ENCODE assay signal across 8 cellular contexts in genomic region chr6:70108230-70108629, GRCh38.
DNase-seq lines count a peak whose midpoint lies in the region; ATAC-seq and TF ChIP-seq lines count a peak whose summit lies in the region.

No MANE protein-coding gene starts in this region.

- H3K4me3 Mint-ChIP-seq in activated CD8-positive, alpha-beta T cell treated with anti-CD3 and anti-CD28 coated beads for 36 hours: no peak overlapping the region
- no peak overlapping the region for H3K4me3 Mint-ChIP-seq in activated CD8-positive, alpha-beta T cell treated with anti-CD3 and anti-CD28 coated beads, Interleukin-2, amount 10 ng/mL, durations not matched to agents 7 days and 5 days
- H3K4me3 Mint-ChIP-seq in activated CD4-positive, alpha-beta memory T cell treated with anti-CD3 and anti-CD28 coated beads for 36 hours: no peak overlapping the region

- no peak overlapping the region for H3K4me3 ChIP-seq in epithelial cell of proximal tubule (ENCODE audit: low read depth, low read length)
- no peak overlapping the region for H3K4me3 ChIP-seq in osteoblast (ENCODE audit: insufficient read depth, low read length)

- H3K4me1 Mint-ChIP-seq in activated CD8-positive, alpha-beta T cell treated with anti-CD3 and anti-CD28 coated beads for 36 hours (ENCODE audit: low read depth): no peaks in the 10 kb centered on the region
- H3K4me1 Mint-ChIP-seq in activated CD8-positive, alpha-beta T cell treated with anti-CD3 and anti-CD28 coated beads, Interleukin-2, amount 10 ng/mL, durations not matched to agents 7 days and 5 days (ENCODE audit: low read depth): no peaks in the 10 kb centered on the region
- H3K4me1 Mint-ChIP-seq in activated CD4-positive, alpha-beta memory T cell treated with anti-CD3 and anti-CD28 coated beads for 36 hours (ENCODE audit: low read depth): no peaks in the 10 kb centered on the region

- TF ChIP-seq CTCF in activated CD8-positive, alpha-beta T cell treated with anti-CD3 and anti-CD28 coated beads for 36 hours (IDR thresholded peaks at IDR 0.05): peak; percentile 75
- peak; percentile 79 for TF ChIP-seq CTCF in epithelial cell of proximal tubule (conservative IDR thresholded peaks at IDR 0.05; ENCODE audit: low read depth, low read length)
- TF ChIP-seq CTCF in osteoblast (IDR thresholded peaks at IDR 0.05; ENCODE audit: extremely low read depth, low read depth, low read length): peak; percentile 63

- H3K27ac ChIP-seq in osteoblast (ENCODE audit: low read depth, low read length): no peak overlapping the region

- CTCF ChIA-PET in activated CD8-positive, alpha-beta T cell treated with anti-CD3 and anti-CD28 coated beads for 36 hours (lab: Charles Lee): interaction anchor here (0.7 to 2.5 kb wide), 8 partner anchors 9 to 1745 kb away, joined by 3 to 10 read pairs (median 4); no protein-coding TSS in a partner anchor
- CTCF ChIA-PET in activated CD8-positive, alpha-beta T cell treated with anti-CD3 and anti-CD28 coated beads, Interleukin-2, amount 10 ng/mL, durations not matched to agents 7 days and 5 days (lab: Charles Lee): interaction anchor here (0.6 to 1.7 kb wide), 8 partner anchors 9 to 1765 kb away, joined by 3 to 6 read pairs (median 3); partner anchors contain the start of genes COL19A1 and LMBRD1
- CTCF ChIA-PET in activated CD4-positive, alpha-beta memory T cell treated with anti-CD3 and anti-CD28 coated beads for 36 hours (lab: Charles Lee): interaction anchor here (0.6 to 2.8 kb wide), 9 partner anchors 9 to 379 kb away, joined by 3 to 15 read pairs (median 4); no protein-coding TSS in a partner anchor

- no peaks in the 10 kb centered on the region for H3K36me3 Mint-ChIP-seq in activated CD8-positive, alpha-beta T cell treated with anti-CD3 and anti-CD28 coated beads for 36 hours (ENCODE audit: low read depth)
- no peaks in the 10 kb centered on the region for H3K36me3 Mint-ChIP-seq in activated CD8-positive, alpha-beta T cell treated with anti-CD3 and anti-CD28 coated beads, Interleukin-2, amount 10 ng/mL, durations not matched to agents 7 days and 5 days (ENCODE audit: low read depth)
- H3K36me3 Mint-ChIP-seq in activated CD4-positive, alpha-beta memory T cell treated with anti-CD3 and anti-CD28 coated beads for 36 hours: no peaks in the 10 kb centered on the region

- H3K79me2 ChIP-seq in osteoblast (ENCODE audit: insufficient read depth, low read length): no peaks in the 10 kb centered on the region

- no peak overlapping the region for H3K4me2 ChIP-seq in osteoblast (ENCODE audit: insufficient read depth, low read length)

- H3K36me3 ChIP-seq in osteoblast (ENCODE audit: insufficient read depth, low read length): no peaks in the 10 kb centered on the region

- H2AFZ ChIP-seq in osteoblast (ENCODE audit: low read length): no peak overlapping the region

- H3K27me3 Mint-ChIP-seq in activated CD8-positive, alpha-beta T cell treated with anti-CD3 and anti-CD28 coated beads for 36 hours: peaks cover 8% of the 10 kb centered on the region
- H3K27me3 Mint-ChIP-seq in activated CD8-positive, alpha-beta T cell treated with anti-CD3 and anti-CD28 coated beads, Interleukin-2, amount 10 ng/mL, durations not matched to agents 7 days and 5 days (ENCODE audit: low read depth): peaks cover 5% of the 10 kb centered on the region
- H3K27me3 Mint-ChIP-seq in activated CD4-positive, alpha-beta memory T cell treated with anti-CD3 and anti-CD28 coated beads for 36 hours: peaks cover 9% of the 10 kb centered on the region

- no peak for DNase-seq in activated CD8-positive, alpha-beta T cell treated with anti-CD3 and anti-CD28 coated beads for 36 hours
- no peak for DNase-seq in activated CD8-positive, alpha-beta T cell treated with anti-CD3 and anti-CD28 coated beads, Interleukin-2, amount 10 ng/mL, durations not matched to agents 7 days and 5 days
- DNase-seq in OCI-M1 (lab: John Stamatoyannopoulos, UW) (peak; percentile 83), epithelial cell of proximal tubule (ENCODE audit: low read depth) (no peak), osteoblast (ENCODE audit: insufficient read length, low spot score, missing footprints) (no peak), posterior vena cava (ENCODE audit: low spot score) (no peak)
- DNase-seq in activated CD4-positive, alpha-beta memory T cell treated with anti-CD3 and anti-CD28 coated beads for 36 hours: no peak

- H3K27ac Mint-ChIP-seq in activated CD8-positive, alpha-beta T cell treated with anti-CD3 and anti-CD28 coated beads for 36 hours: no peak overlapping the region
- no peak overlapping the region for H3K27ac Mint-ChIP-seq in activated CD8-positive, alpha-beta T cell treated with anti-CD3 and anti-CD28 coated beads, Interleukin-2, amount 10 ng/mL, durations not matched to agents 7 days and 5 days
- no peak overlapping the region for H3K27ac Mint-ChIP-seq in activated CD4-positive, alpha-beta memory T cell treated with anti-CD3 and anti-CD28 coated beads for 36 hours

- POLR2A ChIA-PET in activated CD8-positive, alpha-beta T cell treated with anti-CD3 and anti-CD28 coated beads for 36 hours (lab: Charles Lee): no interaction called here
- POLR2A ChIA-PET in activated CD8-positive, alpha-beta T cell treated with anti-CD3 and anti-CD28 coated beads, Interleukin-2, amount 10 ng/mL, durations not matched to agents 7 days and 5 days (lab: Charles Lee): no interaction called here
- POLR2A ChIA-PET in activated CD4-positive, alpha-beta memory T cell treated with anti-CD3 and anti-CD28 coated beads for 36 hours (lab: Charles Lee): no interaction called here

- H4K20me1 ChIP-seq in osteoblast (ENCODE audit: insufficient read depth, low read length): no peaks in the 10 kb centered on the region

- H3K9me3 ChIP-seq in osteoblast (ENCODE audit: low read depth, low read length): no peaks in the 10 kb centered on the region

- intact Hi-C loops in activated CD8-positive, alpha-beta T cell treated with anti-CD3 and anti-CD28 coated beads for 36 hours (cut with micrococcal nuclease): loop anchor here (10.0 kb wide), 2 partner anchors 253 to 373 kb away; no protein-coding TSS in a partner anchor
- intact Hi-C loops in activated CD4-positive, alpha-beta memory T cell treated with anti-CD3 and anti-CD28 coated beads for 36 hours (cut with micrococcal nuclease): loop anchor here (1.0 to 5.0 kb wide), 3 partner anchors 273 to 1471 kb away; partner anchors contain the start of gene ADGRB3
- intact Hi-C loops in posterior vena cava (cut with DNase I): no loop called here

- H3K4me1 ChIP-seq in osteoblast (ENCODE audit: insufficient read depth, low read length): no peaks in the 10 kb centered on the region

- no peaks in the 10 kb centered on the region for H3K9me3 Mint-ChIP-seq in activated CD8-positive, alpha-beta T cell treated with anti-CD3 and anti-CD28 coated beads for 36 hours
- H3K9me3 Mint-ChIP-seq in activated CD8-positive, alpha-beta T cell treated with anti-CD3 and anti-CD28 coated beads, Interleukin-2, amount 10 ng/mL, durations not matched to agents 7 days and 5 days (ENCODE audit: insufficient read depth): no peaks in the 10 kb centered on the region
- H3K9me3 Mint-ChIP-seq in activated CD4-positive, alpha-beta memory T cell treated with anti-CD3 and anti-CD28 coated beads for 36 hours: no peaks in the 10 kb centered on the region

- ATAC-seq in activated CD8-positive, alpha-beta T cell treated with anti-CD3 and anti-CD28 coated beads for 36 hours: no peak
- no peak for ATAC-seq in activated CD8-positive, alpha-beta T cell treated with anti-CD3 and anti-CD28 coated beads, Interleukin-2, amount 10 ng/mL, durations not matched to agents 7 days and 5 days
- ATAC-seq in HG03175 (IDR thresholded peaks at IDR 0.05; ENCODE audit: unreplicated experiment): peak; percentile 38

- no peaks in the 10 kb centered on the region for H3K27me3 ChIP-seq in osteoblast (ENCODE audit: insufficient read depth, low read length)

Comparison
In these comparisons a context has a peak if more than half of its experiments do, and no peak if none do; other contexts are left out.
1. intact Hi-C loops: an anchor here in activated CD8-positive, alpha-beta T cell treated with anti-CD3 and anti-CD28 coated beads for 36 hours (10.0 kb wide) and activated CD4-positive, alpha-beta memory T cell treated with anti-CD3 and anti-CD28 coated beads for 36 hours (1.0 to 5.0 kb wide); none called in posterior vena cava.